8 cellular contexts compared by ENCODE assay signal in the genomic region with DNA sequence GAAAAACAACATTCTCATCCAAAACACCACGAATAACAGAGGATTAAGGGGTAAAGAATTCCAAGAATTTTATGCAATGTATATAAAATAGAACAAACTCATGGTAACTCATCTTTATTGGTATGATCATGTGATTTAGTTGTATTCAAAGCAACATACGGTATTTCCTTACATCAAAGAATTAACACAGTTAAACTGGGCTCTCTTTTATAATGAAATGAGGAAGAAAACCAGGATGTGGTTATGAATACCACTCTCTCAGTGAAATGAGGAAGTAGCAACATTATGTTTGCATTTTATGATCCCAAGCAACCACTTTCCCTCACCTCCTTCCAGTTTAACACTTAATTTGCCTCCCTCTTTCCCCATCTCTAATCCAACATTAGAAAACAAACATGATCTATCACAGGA. TPM values are rescaled to one million over a fixed set of nuclear protein-coding genes. Genes with fewer than 3 reads are reported as not detected.
A peak's percentile ranks its signal among the peaks of the same experiment; 100 is the strongest.
DNase-seq lines count a peak whose midpoint lies in the region; ATAC-seq and TF ChIP-seq lines count a peak whose summit lies in the region.

No MANE protein-coding gene starts in this region.

- WGBS in mesendoderm (ENCODE audit: extremely low coverage, insufficient coverage, low lambda C conversion rate): no CpG with 5 or more reads among the region's 2 CpGs
- WGBS in adrenal gland, 4 donors: 57 to 63% (median 60%) methylated on average over 2 of the region's 2 CpGs

- H3K27me3 ChIP-seq in mesendoderm (ENCODE audit: insufficient read depth, low read length, poor library complexity) (no peaks in the 10 kb centered on the region), adrenal gland (no peaks in the 10 kb centered on the region), MG63 (no peaks in the 10 kb centered on the region)

- no peak overlapping the region for H3K4ac ChIP-seq in mesendoderm (ENCODE audit: low read depth, low read length)

- ATAC-seq in GM18519 (IDR thresholded peaks at IDR 0.05; ENCODE audit: low FRiP score, unreplicated experiment) (peak; percentile 65), HG02588 (IDR thresholded peaks at IDR 0.05; ENCODE audit: unreplicated experiment) (peak; percentile 56)
- ATAC-seq in stimulated activated naive CD8-positive, alpha-beta T cell treated with anti-CD3 and anti-CD28 coated beads, Interleukin-15, amount 100 ng/mL, for 72 hours: peak; percentile 85

- DNase-seq in NOMO-1 treated with dmso at 0.1 percent for 144 hours (lab: John Stamatoyannopoulos, UW; ENCODE audit: unreplicated experiment): peak; percentile 67
- DNase-seq in dedifferentiated amniotic fluid mesenchymal stem cell (ENCODE audit: extremely low spot score): peak; percentile 22
- no peak for DNase-seq in stimulated activated naive CD8-positive, alpha-beta T cell treated with anti-CD3 and anti-CD28 coated beads, Interleukin-15, amount 100 ng/mL, for 72 hours
- no peak for DNase-seq in mesendoderm
- DNase-seq in adrenal gland: no peak
- no peak for DNase-seq in MG63

- H3K4me1 ChIP-seq in mesendoderm (ENCODE audit: control insufficient read depth, low read depth, low read length) (no peaks in the 10 kb centered on the region), adrenal gland (replicated peaks in 1 of 2) (peaks cover 5 to 35% of the 10 kb centered on the region in 2 donors)

- no peak overlapping the region for H2BK5ac ChIP-seq in mesendoderm (ENCODE audit: low read length)

- H3K4me1 Mint-ChIP-seq in stimulated activated naive CD8-positive, alpha-beta T cell treated with anti-CD3 and anti-CD28 coated beads, Interleukin-15, amount 100 ng/mL, for 72 hours: peaks cover 61% of the 10 kb centered on the region

- intact Hi-C loops in adrenal gland (cut with DNase I): no loop called here

- H2BK15ac ChIP-seq in mesendoderm (replicated peaks; ENCODE audit: low read depth): no peak overlapping the region

- no peak overlapping the region for H3K56ac ChIP-seq in mesendoderm (ENCODE audit: low read length)

- no peak overlapping the region for H3K4me2 ChIP-seq in mesendoderm (ENCODE audit: low read length)

- H3K4me3 ChIP-seq in mesendoderm (ENCODE audit: low read length): no peak overlapping the region
- H3K4me3 ChIP-seq in adrenal gland: no peak overlapping the region
- H3K4me3 ChIP-seq in MG63: no peak overlapping the region

- TF ChIP-seq CTCF in adrenal gland (IDR thresholded peaks at IDR 0.05): no peak

- no peak overlapping the region for H3K9ac ChIP-seq in mesendoderm (ENCODE audit: low read length)

- H3K18ac ChIP-seq in mesendoderm (ENCODE audit: low read length): no peak overlapping the region

- H3K79me2 ChIP-seq in mesendoderm (ENCODE audit: control insufficient read depth, insufficient read depth, low read length): peaks cover 1% of the 10 kb centered on the region

- no peak overlapping the region for H4K5ac ChIP-seq in mesendoderm (ENCODE audit: low read length)

- TF ChIP-seq POLR2A in adrenal gland (IDR thresholded peaks at IDR 0.05): no peak

- H2BK120ac ChIP-seq in mesendoderm (ENCODE audit: low read depth, low read length): no peak overlapping the region

- no peak overlapping the region for H2AK5ac ChIP-seq in mesendoderm (ENCODE audit: low read length)

- H3K79me1 ChIP-seq in mesendoderm (ENCODE audit: low read length): peaks cover 1% of the 10 kb centered on the region

- no peaks in the 10 kb centered on the region for H3K27me3 Mint-ChIP-seq in stimulated activated naive CD8-positive, alpha-beta T cell treated with anti-CD3 and anti-CD28 coated beads, Interleukin-15, amount 100 ng/mL, for 72 hours

- no peak overlapping the region for H3K23ac ChIP-seq in mesendoderm (ENCODE audit: low read length)

- peaks cover 4% of the 10 kb centered on the region for H3K36me3 ChIP-seq in mesendoderm (ENCODE audit: control insufficient read depth, insufficient read depth, low read length)
- peaks cover 0 to 10% of the 10 kb centered on the region in 2 donors for H3K36me3 ChIP-seq in adrenal gland (replicated peaks in 1 of 2)
- no peaks in the 10 kb centered on the region for H3K36me3 ChIP-seq in MG63

- H3K9me3 Mint-ChIP-seq in stimulated activated naive CD8-positive, alpha-beta T cell treated with anti-CD3 and anti-CD28 coated beads, Interleukin-15, amount 100 ng/mL, for 72 hours: no peaks in the 10 kb centered on the region

- H3K27ac Mint-ChIP-seq in stimulated activated naive CD8-positive, alpha-beta T cell treated with anti-CD3 and anti-CD28 coated beads, Interleukin-15, amount 100 ng/mL, for 72 hours: peak overlapping the region; percentile 88 to 95

- no peaks in the 10 kb centered on the region for H3K9me3 ChIP-seq in adrenal gland (replicated peaks in 1 of 3)
- H3K9me3 ChIP-seq in MG63: no peaks in the 10 kb centered on the region

- H4K8ac ChIP-seq in mesendoderm (ENCODE audit: low read depth, low read length): no peak overlapping the region

- H3K27ac ChIP-seq in mesendoderm (ENCODE audit: low read depth, low read length) (no peak overlapping the region), adrenal gland (peak overlapping the region in 1 of 5 donors; percentile 13)

- H3K4me3 Mint-ChIP-seq in stimulated activated naive CD8-positive, alpha-beta T cell treated with anti-CD3 and anti-CD28 coated beads, Interleukin-15, amount 100 ng/mL, for 72 hours: peak overlapping the region; percentile 31 to 67

RNA-seq across cellular contexts. Expression of gene SPTLC2, which starts 22.9 kb away (rescaled TPM):
- 13.0 TPM for polyA plus RNA-seq in mesendoderm (2013, experiment 1 of 2)
- 12.6 TPM for polyA plus RNA-seq in mesendoderm (2013, experiment 2 of 2)
- 10 to 100 TPM; 22.8 to 61.9 (median 40.6) TPM for total RNA-seq in adrenal gland
- 10 to 100 TPM in 1 of 3 donors, 1 to 10 TPM in 2; 7.1 to 18.3 (median 8.6) TPM for polyA plus RNA-seq in adrenal gland
- total RNA-seq in MG63 (2014; rRNA removed; shearing (Covaris generic); ENCODE audit: low replicate concordance): 5.7 and 10.9 TPM in 2 replicates

Comparison
In these comparisons a context has a peak if more than half of its experiments do, and no peak if none do; other contexts are left out.
1. DNase-seq: peak in NOMO-1 treated with dmso at 0.1 percent for 144 hours (single experiment) and dedifferentiated amniotic fluid mesenchymal stem cell (single experiment); none in stimulated activated naive CD8-positive, alpha-beta T cell treated with anti-CD3 and anti-CD28 coated beads, Interleukin-15, amount 100 ng/mL, for 72 hours (0 of 2), mesendoderm (single experiment), adrenal gland (0 of 7) and MG63 (single experiment).
2. Peak in every context shown above with its lines, with median percentiles within 50 percentile points of each other: ATAC-seq.